Comparison of ENCODE assay signal across 1 cellular context in genomic region chr6:7140631-7141366, GRCh38.
A peak's percentile ranks its signal among the peaks of the same experiment; 100 is the strongest.
TF ChIP-seq lines count a peak whose summit lies in the region.

No MANE protein-coding gene starts in this region.

TF ChIP-seq in K562, 482 proteins besides CTCF, POLR2A, EP300 and RAD21 (continued from another document and continues in another):
- TF ChIP-seq, protein P1, sequence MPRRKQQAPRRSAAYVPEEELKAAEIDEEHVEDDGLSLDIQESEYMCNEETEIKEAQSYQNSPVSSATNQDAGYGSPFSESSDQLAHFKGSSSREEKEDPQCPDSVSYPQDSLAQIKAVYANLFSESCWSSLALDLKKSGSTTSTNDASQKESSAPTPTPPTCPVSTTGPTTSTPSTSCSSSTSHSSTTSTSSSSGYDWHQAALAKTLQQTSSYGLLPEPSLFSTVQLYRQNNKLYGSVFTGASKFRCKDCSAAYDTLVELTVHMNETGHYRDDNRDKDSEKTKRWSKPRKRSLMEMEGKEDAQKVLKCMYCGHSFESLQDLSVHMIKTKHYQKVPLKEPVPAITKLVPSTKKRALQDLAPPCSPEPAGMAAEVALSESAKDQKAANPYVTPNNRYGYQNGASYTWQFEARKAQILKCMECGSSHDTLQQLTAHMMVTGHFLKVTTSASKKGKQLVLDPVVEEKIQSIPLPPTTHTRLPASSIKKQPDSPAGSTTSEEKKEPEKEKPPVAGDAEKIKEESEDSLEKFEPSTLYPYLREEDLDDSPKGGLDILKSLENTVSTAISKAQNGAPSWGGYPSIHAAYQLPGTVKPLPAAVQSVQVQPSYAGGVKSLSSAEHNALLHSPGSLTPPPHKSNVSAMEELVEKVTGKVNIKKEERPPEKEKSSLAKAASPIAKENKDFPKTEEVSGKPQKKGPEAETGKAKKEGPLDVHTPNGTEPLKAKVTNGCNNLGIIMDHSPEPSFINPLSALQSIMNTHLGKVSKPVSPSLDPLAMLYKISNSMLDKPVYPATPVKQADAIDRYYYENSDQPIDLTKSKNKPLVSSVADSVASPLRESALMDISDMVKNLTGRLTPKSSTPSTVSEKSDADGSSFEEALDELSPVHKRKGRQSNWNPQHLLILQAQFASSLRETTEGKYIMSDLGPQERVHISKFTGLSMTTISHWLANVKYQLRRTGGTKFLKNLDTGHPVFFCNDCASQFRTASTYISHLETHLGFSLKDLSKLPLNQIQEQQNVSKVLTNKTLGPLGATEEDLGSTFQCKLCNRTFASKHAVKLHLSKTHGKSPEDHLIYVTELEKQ (CRISPR knock-in tag; IDR thresholded peaks at IDR 0.05): 0 out of 2 replicates have a peak, but pooled peaks have one; percentile 13
- no peak for TF ChIP-seq ZNF253 (CRISPR knock-in tag; conservative IDR thresholded peaks at IDR 0.05)
- TF ChIP-seq EGR1 (conservative IDR thresholded peaks at IDR 0.05): peak; percentile 78
- peak in 1 of 2 experiments; percentile 74; a peak in 1 of 4 replicates for TF ChIP-seq UBTF (IDR thresholded peaks at IDR 0.05; ENCODE audit: borderline replicate concordance in 1 of 2, low read depth in 2 of 2, low read length in 2 of 2)
- TF ChIP-seq PCBP2 (IDR thresholded peaks at IDR 0.05; ENCODE audit: low read depth, low read length, poor library complexity, severe bottlenecking): no peak
- peak; percentile 34; the same call in 1 of the 2 replicates for TF ChIP-seq BHLHE40 (IDR thresholded peaks at IDR 0.05; ENCODE audit: low read length)
- TF ChIP-seq, protein P2, sequence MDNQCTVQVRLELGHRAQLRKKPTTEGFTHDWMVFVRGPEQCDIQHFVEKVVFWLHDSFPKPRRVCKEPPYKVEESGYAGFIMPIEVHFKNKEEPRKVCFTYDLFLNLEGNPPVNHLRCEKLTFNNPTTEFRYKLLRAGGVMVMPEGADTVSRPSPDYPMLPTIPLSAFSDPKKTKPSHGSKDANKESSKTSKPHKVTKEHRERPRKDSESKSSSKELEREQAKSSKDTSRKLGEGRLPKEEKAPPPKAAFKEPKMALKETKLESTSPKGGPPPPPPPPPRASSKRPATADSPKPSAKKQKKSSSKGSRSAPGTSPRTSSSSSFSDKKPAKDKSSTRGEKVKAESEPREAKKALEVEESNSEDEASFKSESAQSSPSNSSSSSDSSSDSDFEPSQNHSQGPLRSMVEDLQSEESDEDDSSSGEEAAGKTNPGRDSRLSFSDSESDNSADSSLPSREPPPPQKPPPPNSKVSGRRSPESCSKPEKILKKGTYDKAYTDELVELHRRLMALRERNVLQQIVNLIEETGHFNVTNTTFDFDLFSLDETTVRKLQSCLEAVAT (IDR thresholded peaks at IDR 0.05): peak in 1 of 2 experiments; percentile 17; a peak in 1 of 4 replicates
- no peak for TF ChIP-seq WHSC1 (IDR thresholded peaks at IDR 0.05; ENCODE audit: low read length)
- TF ChIP-seq ZNF184 (CRISPR knock-in tag; IDR thresholded peaks at IDR 0.05): no peak
- TF ChIP-seq ZNF551 (CRISPR knock-in tag; IDR thresholded peaks at IDR 0.05): no peak
- peak in 1 of 2 experiments; percentile 10; a peak in 2 of 4 replicates for TF ChIP-seq TEAD1 (CRISPR knock-in tag; IDR thresholded peaks at IDR 0.05)
- no peak for TF ChIP-seq ARID2 (IDR thresholded peaks at IDR 0.05)
- TF ChIP-seq ZNF23 (CRISPR knock-in tag; IDR thresholded peaks at IDR 0.05): no peak
- peak; percentile 20; the same call in 1 of the 2 replicates for TF ChIP-seq GABPA (tag; conservative IDR thresholded peaks at IDR 0.05; ENCODE audit: low read depth)
- TF ChIP-seq SAFB (IDR thresholded peaks at IDR 0.05; ENCODE audit: borderline replicate concordance, low read depth, low read length): peak; percentile 59; the same call in 1 of the 2 replicates
- TF ChIP-seq MITF (IDR thresholded peaks at IDR 0.05): no peak
- no peak for TF ChIP-seq U2AF1 (optimal IDR thresholded peaks at IDR 0.05; ENCODE audit: low read depth, low read length)
- peak; percentile 80; the same call in 1 of the 2 replicates for TF ChIP-seq PHF8 (IDR thresholded peaks at IDR 0.05; ENCODE audit: borderline replicate concordance, low read length)
- peak; percentile 61; the same call in 1 of the 2 replicates for TF ChIP-seq FOXP4 (CRISPR knock-in tag; IDR thresholded peaks at IDR 0.05; ENCODE audit: borderline replicate concordance)
- TF ChIP-seq, protein P3, sequence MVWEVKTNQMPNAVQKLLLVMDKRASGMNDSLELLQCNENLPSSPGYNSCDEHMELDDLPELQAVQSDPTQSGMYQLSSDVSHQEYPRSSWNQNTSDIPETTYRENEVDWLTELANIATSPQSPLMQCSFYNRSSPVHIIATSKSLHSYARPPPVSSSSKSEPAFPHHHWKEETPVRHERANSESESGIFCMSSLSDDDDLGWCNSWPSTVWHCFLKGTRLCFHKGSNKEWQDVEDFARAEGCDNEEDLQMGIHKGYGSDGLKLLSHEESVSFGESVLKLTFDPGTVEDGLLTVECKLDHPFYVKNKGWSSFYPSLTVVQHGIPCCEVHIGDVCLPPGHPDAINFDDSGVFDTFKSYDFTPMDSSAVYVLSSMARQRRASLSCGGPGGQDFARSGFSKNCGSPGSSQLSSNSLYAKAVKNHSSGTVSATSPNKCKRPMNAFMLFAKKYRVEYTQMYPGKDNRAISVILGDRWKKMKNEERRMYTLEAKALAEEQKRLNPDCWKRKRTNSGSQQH (CRISPR knock-in tag; IDR thresholded peaks at IDR 0.05): no peak
- no peak for TF ChIP-seq TEAD2 (tag; IDR thresholded peaks at IDR 0.05)
- no peak for TF ChIP-seq ARID3B (CRISPR knock-in tag; IDR thresholded peaks at IDR 0.05; ENCODE audit: borderline replicate concordance)
- TF ChIP-seq CUX1 (CRISPR knock-in tag; IDR thresholded peaks at IDR 0.05): no peak
- TF ChIP-seq ZC3H11A (IDR thresholded peaks at IDR 0.05; ENCODE audit: low read depth, low read length): no peak
- TF ChIP-seq CEBPZ (IDR thresholded peaks at IDR 0.05; ENCODE audit: borderline replicate concordance, low read depth, low read length): no peak
- no peak for TF ChIP-seq ZNF561 (CRISPR knock-in tag; conservative IDR thresholded peaks at IDR 0.05)
- no peak; the same call in 1 of the 2 replicates for TF ChIP-seq ZBED1 (IDR thresholded peaks at IDR 0.05)
- TF ChIP-seq RBM34 (IDR thresholded peaks at IDR 0.05; ENCODE audit: borderline replicate concordance, insufficient read depth, low read length): no peak
- TF ChIP-seq ZBTB1 (CRISPR knock-in tag; IDR thresholded peaks at IDR 0.05; ENCODE audit: borderline replicate concordance, low read depth): no peak
- TF ChIP-seq SMARCE1 (IDR thresholded peaks at IDR 0.05): peak; percentile 34; the same call in 1 of the 2 replicates
- 0 out of 4 replicates have a peak, but pooled peaks of 1 of the 2 experiments have one; percentile 11 for TF ChIP-seq NRF1 (conservative IDR thresholded peaks at IDR 0.05 in 1 of 2, IDR thresholded peaks at IDR 0.05 in 1 of 2)
- TF ChIP-seq HOXB6 (CRISPR knock-in tag; IDR thresholded peaks at IDR 0.05; ENCODE audit: borderline replicate concordance): no peak
- peak; percentile 66; the same call in 1 of the 2 replicates for TF ChIP-seq ZNF41 (CRISPR knock-in tag; conservative IDR thresholded peaks at IDR 0.05)
